7 cellular contexts compared by ENCODE assay signal in genomic region chr22:37559901-37560681, GRCh38. TPM values are rescaled to one million over a fixed set of nuclear protein-coding genes. Genes with fewer than 3 reads are reported as not detected.
A peak's percentile ranks its signal among the peaks of the same experiment; 100 is the strongest.
DNase-seq lines count a peak whose midpoint lies in the region; ATAC-seq and TF ChIP-seq lines count a peak whose summit lies in the region.

TSS of gene CDC42EP1 (plus strand) at chr22:37560480. CDS start at chr22:37566350, 5,870 bp downstream.

- H3K9me3 ChIP-seq in HEK293 (ENCODE audit: control insufficient read depth, insufficient read depth, low read depth, low read length) (no peaks in the 10 kb centered on the region), neural progenitor cell (ENCODE audit: low read depth) (no peaks in the 10 kb centered on the region)

- H3K9me3 Mint-ChIP-seq in activated T-helper 1 cell treated with anti-CD3 and anti-CD28 coated beads, Interleukin-12 subunit alpha, Interleukin-12 subunit beta, Interleukin-2, Interleukin-4 antibody, amounts not matched to agents 30 ng/mL and 10 ng/mL and 1 ng/mL, durations not matched to agents 14 hours and 24 hours and 36 hours: no peaks in the 10 kb centered on the region
- H3K9me3 Mint-ChIP-seq in glutamatergic neuron (ENCODE audit: unreplicated experiment) (peaks cover 7% of the 10 kb centered on the region), neural progenitor cell (no peaks in the 10 kb centered on the region)

- no peak within 1 kb of the TSS for H3K9ac ChIP-seq in neural progenitor cell

- peaks cover 56% of the 10 kb centered on the region for H3K27me3 Mint-ChIP-seq in activated T-helper 1 cell treated with anti-CD3 and anti-CD28 coated beads, Interleukin-12 subunit alpha, Interleukin-12 subunit beta, Interleukin-2, Interleukin-4 antibody, amounts not matched to agents 30 ng/mL and 10 ng/mL and 1 ng/mL, durations not matched to agents 14 hours and 24 hours and 36 hours (ENCODE audit: insufficient read depth)
- H3K27me3 Mint-ChIP-seq in glutamatergic neuron (ENCODE audit: unreplicated experiment): peaks cover 14% of the 10 kb centered on the region
- peaks cover 5% of the 10 kb centered on the region for H3K27me3 Mint-ChIP-seq in neural progenitor cell (ENCODE audit: insufficient read depth, low read depth)

- peak within 1 kb of the TSS; percentile 67 for H3K4me3 Mint-ChIP-seq in activated T-helper 1 cell treated with anti-CD3 and anti-CD28 coated beads, Interleukin-12 subunit alpha, Interleukin-12 subunit beta, Interleukin-2, Interleukin-4 antibody, amounts not matched to agents 30 ng/mL and 10 ng/mL and 1 ng/mL, durations not matched to agents 14 hours and 24 hours and 36 hours
- peak within 1 kb of the TSS; percentile 70 for H3K4me3 Mint-ChIP-seq in glutamatergic neuron (ENCODE audit: unreplicated experiment)
- peak within 1 kb of the TSS; percentile 87 for H3K4me3 Mint-ChIP-seq in neural progenitor cell

- TF ChIP-seq CTCF in HEK293 (tag by site-specific recombination; IDR thresholded peaks at IDR 0.05) (no peak), glutamatergic neuron (IDR thresholded peaks at IDR 0.05; ENCODE audit: partially characterized antibody, unreplicated experiment) (no peak), neural progenitor cell (IDR thresholded peaks at IDR 0.05) (no peak)

- H3K79me2 ChIP-seq in neural progenitor cell (ENCODE audit: low read depth): no peaks in the 10 kb centered on the region

- intact Hi-C loops in activated T-helper 1 cell treated with anti-CD3 and anti-CD28 coated beads, Interleukin-12 subunit alpha, Interleukin-12 subunit beta, Interleukin-2, Interleukin-4 antibody, amounts not matched to agents 30 ng/mL and 10 ng/mL and 1 ng/mL, durations not matched to agents 14 hours and 24 hours and 36 hours (cut with micrococcal nuclease): no loop called here

- H3K27me3 ChIP-seq in neural progenitor cell: peaks cover 35% of the 10 kb centered on the region

- CTCF ChIA-PET in HEK293 (lab: Yijun Ruan, JAX): interaction anchor here (0.6 to 1.2 kb wide), 6 partner anchors 11 to 420 kb away, joined by 3 to 6 read pairs (median 4); no protein-coding TSS in a partner anchor

- H3K36me3 Mint-ChIP-seq in activated T-helper 1 cell treated with anti-CD3 and anti-CD28 coated beads, Interleukin-12 subunit alpha, Interleukin-12 subunit beta, Interleukin-2, Interleukin-4 antibody, amounts not matched to agents 30 ng/mL and 10 ng/mL and 1 ng/mL, durations not matched to agents 14 hours and 24 hours and 36 hours (ENCODE audit: low read depth): peaks cover 2% of the 10 kb centered on the region
- H3K36me3 Mint-ChIP-seq in glutamatergic neuron (ENCODE audit: unreplicated experiment): no peaks in the 10 kb centered on the region
- H3K36me3 Mint-ChIP-seq in neural progenitor cell: no peaks in the 10 kb centered on the region

- H3K4me3 ChIP-seq in HEK293 (ENCODE audit: low read depth, low read length) (peak within 1 kb of the TSS; percentile 69), neural progenitor cell (peak within 1 kb of the TSS; percentile 59)

- H3K4me1 ChIP-seq in HEK293 (ENCODE audit: control insufficient read depth, insufficient read depth, low read length) (peaks cover 12% of the 10 kb centered on the region), neural progenitor cell (peaks cover 29% of the 10 kb centered on the region)

- no peak for ATAC-seq in GM18909 (IDR thresholded peaks at IDR 0.05; ENCODE audit: poor library complexity, unreplicated experiment)

- peak within 1 kb of the TSS; percentile 97 for H3K4me2 ChIP-seq in neural progenitor cell

- no peak for DNase-seq in activated T-helper 1 cell treated with anti-CD3 and anti-CD28 coated beads, Interleukin-12 subunit alpha, Interleukin-12 subunit beta, Interleukin-2, Interleukin-4 antibody, amounts not matched to agents 30 ng/mL and 10 ng/mL and 1 ng/mL, durations not matched to agents 14 hours and 24 hours and 36 hours (ENCODE audit: low spot score)
- DNase-seq in glutamatergic neuron (no peak), neural progenitor cell (ENCODE audit: low spot score) (peak; percentile 74), HUDEP-2 (lab: John Stamatoyannopoulos, UW; ENCODE audit: unreplicated experiment in 76 of 76) (no peak)
- no peak for DNase-seq in activated CD8-positive, alpha-beta memory T cell treated with anti-CD3 and anti-CD28 coated beads, Interleukin-2, amount 50 U/mL, for 4 hours

- POLR2A ChIA-PET in HEK293 (lab: Yijun Ruan, JAX): interaction anchor here (0.5 to 1.4 kb wide), 9 partner anchors 9 to 172 kb away, joined by 3 to 8 read pairs (median 4); partner anchors contain the start of genes GGA1 and NOL12

- H3K36me3 ChIP-seq in HEK293 (ENCODE audit: control insufficient read depth in 2 of 2, insufficient read depth in 1 of 2, low read length in 2 of 2): peaks cover 0 to 11% of the 10 kb centered on the region in 2 experiments; a peak in 2 of 3 replicates
- H3K36me3 ChIP-seq in neural progenitor cell: no peaks in the 10 kb centered on the region

- H3F3A ChIP-seq in neural progenitor cell (ENCODE audit: low read depth): peaks cover 26% of the 10 kb centered on the region

- no peaks in the 10 kb centered on the region for H4K20me1 ChIP-seq in neural progenitor cell (ENCODE audit: low read depth)

- H3K4me1 Mint-ChIP-seq in activated T-helper 1 cell treated with anti-CD3 and anti-CD28 coated beads, Interleukin-12 subunit alpha, Interleukin-12 subunit beta, Interleukin-2, Interleukin-4 antibody, amounts not matched to agents 30 ng/mL and 10 ng/mL and 1 ng/mL, durations not matched to agents 14 hours and 24 hours and 36 hours (ENCODE audit: low read depth): peaks cover 34% of the 10 kb centered on the region
- H3K4me1 Mint-ChIP-seq in glutamatergic neuron (ENCODE audit: low read depth, unreplicated experiment) (peaks cover 3% of the 10 kb centered on the region), neural progenitor cell (peaks cover 44% of the 10 kb centered on the region)

- H3K27ac ChIP-seq in HEK293 (ENCODE audit: extremely low read depth, low read depth, low read length) (peak within 1 kb of the TSS; percentile 96), neural progenitor cell (no peak within 1 kb of the TSS)

- H2AFZ ChIP-seq in neural progenitor cell (replicated peaks): peak within 1 kb of the TSS; percentile 92

- H3K27ac Mint-ChIP-seq in activated T-helper 1 cell treated with anti-CD3 and anti-CD28 coated beads, Interleukin-12 subunit alpha, Interleukin-12 subunit beta, Interleukin-2, Interleukin-4 antibody, amounts not matched to agents 30 ng/mL and 10 ng/mL and 1 ng/mL, durations not matched to agents 14 hours and 24 hours and 36 hours: no peak within 1 kb of the TSS
- H3K27ac Mint-ChIP-seq in glutamatergic neuron (ENCODE audit: unreplicated experiment) (no peak within 1 kb of the TSS), neural progenitor cell (no peak within 1 kb of the TSS)

TF ChIP-seq in HEK293, 187 proteins besides CTCF, POLR2A, EP300 and RAD21 (continues in another document):
- TF ChIP-seq ZNF530 (tag by site-specific recombination; IDR thresholded peaks at IDR 0.05; ENCODE audit: low read depth) (no peak), ZSCAN4 (tag by site-specific recombination; IDR thresholded peaks at IDR 0.05) (no peak)

RNA-seq across cellular contexts. Expression of gene CDC42EP1, which starts in this region (rescaled TPM):
- total RNA-seq in activated T-helper 1 cell treated with anti-CD3 and anti-CD28 coated beads, Interleukin-12 subunit alpha, Interleukin-12 subunit beta, Interleukin-2, Interleukin-4 antibody, amounts not matched to agents 30 ng/mL and 10 ng/mL and 1 ng/mL, durations not matched to agents 14 hours and 24 hours and 36 hours: 1.1 and 1.5 TPM in 2 replicates
- total RNA-seq in glutamatergic neuron (ENCODE audit: unreplicated experiment): 2.1 TPM
- total RNA-seq in neural progenitor cell (ENCODE audit: low replicate concordance): 0.84 and 1.8 TPM in 2 replicates
